In the genomic region with DNA sequence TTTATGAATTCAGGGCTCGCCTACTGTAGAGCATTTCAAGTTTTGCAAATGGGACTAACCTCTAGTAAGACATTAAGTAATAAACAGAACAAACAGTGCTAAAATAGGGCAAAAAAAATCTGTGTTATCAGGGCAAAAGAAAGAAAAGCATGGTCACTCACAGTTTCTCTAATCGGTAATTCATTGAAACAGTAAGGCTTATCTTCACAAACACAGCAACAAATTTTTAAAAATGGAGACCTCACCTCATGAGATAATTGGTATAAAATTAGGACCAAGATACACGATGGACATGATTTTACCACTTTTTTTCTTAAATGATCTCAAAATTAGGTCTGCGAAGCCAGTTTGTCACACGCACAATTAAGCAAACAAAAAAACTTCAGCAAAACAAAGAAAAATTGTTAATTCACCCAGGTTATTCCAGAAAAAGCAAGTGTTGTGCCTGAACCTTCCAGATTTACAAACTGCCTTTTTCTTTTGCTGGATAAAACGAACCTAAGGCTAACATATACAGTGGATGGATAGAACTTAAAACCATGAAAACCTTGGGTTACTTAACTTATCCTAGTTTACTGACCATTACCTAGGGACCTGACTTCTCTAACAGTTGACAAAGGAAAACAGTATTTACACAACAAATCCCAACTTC, we compare ENCODE assay signal across 8 cellular contexts. TPM values are rescaled to one million over a fixed set of nuclear protein-coding genes. Genes with fewer than 3 reads are reported as not detected.
DNase-seq lines count a peak whose midpoint lies in the region; ATAC-seq and TF ChIP-seq lines count a peak whose summit lies in the region.

No MANE protein-coding gene starts in this region.

- no peaks in the 10 kb centered on the region for H3K27me3 ChIP-seq in AG04450 (ENCODE audit: control insufficient read depth, insufficient read depth, low read length)
- no peaks in the 10 kb centered on the region for H3K27me3 ChIP-seq in Karpas-422 (ENCODE audit: low read length)
- no peaks in the 10 kb centered on the region for H3K27me3 ChIP-seq in muscle layer of duodenum (ENCODE audit: low read depth, low read length)

- H3K4me1 ChIP-seq in Karpas-422 (ENCODE audit: low read length) (peaks cover 73% of the 10 kb centered on the region), muscle layer of duodenum (ENCODE audit: control insufficient read depth in 1 of 2, insufficient read depth in 2 of 2, low read length in 2 of 2) (peaks cover 11 to 32% of the 10 kb centered on the region in 2 donors)

- H3K4me3 ChIP-seq in AG04450 (ENCODE audit: low read depth, low read length) (peak overlapping the region; percentile 89), Karpas-422 (ENCODE audit: low read length) (peak overlapping the region; percentile 85), muscle layer of duodenum (ENCODE audit: low read depth in 1 of 2, low read length in 2 of 2) (peak overlapping the region; percentile 83 to 97)

- peaks cover 63% of the 10 kb centered on the region for H3K79me2 ChIP-seq in Karpas-422 (ENCODE audit: low read length)

- no peak overlapping the region for H2AFZ ChIP-seq in Karpas-422 (ENCODE audit: low read length)

- ATAC-seq in HG02763 (IDR thresholded peaks at IDR 0.05; ENCODE audit: unreplicated experiment), result no peak
- ATAC-seq in GM19452 (IDR thresholded peaks at IDR 0.05; ENCODE audit: unreplicated experiment), result no peak
- no peak for ATAC-seq in HG03108 (IDR thresholded peaks at IDR 0.05; ENCODE audit: unreplicated experiment)

- CTCF ChIA-PET in AG04450 (lab: Charles Lee), result interaction anchor here (0.7 to 1.1 kb wide), 3 partner anchors 27 to 537 kb away, joined by 3 read pairs; a partner anchor contains a TSS

- peaks cover 44% of the 10 kb centered on the region for H4K20me1 ChIP-seq in Karpas-422 (ENCODE audit: insufficient read depth, low read depth, low read length)

- POLR2A ChIA-PET in AG04450 (lab: Yijun Ruan, JAX), result interaction anchor here (0.9 kb wide), 1 partner anchor 44 kb away, joined by 10 read pairs; no protein-coding TSS in a partner anchor

- no peaks in the 10 kb centered on the region; the same call in 1 of the 2 replicates for H3K9me3 ChIP-seq in AG04450 (ENCODE audit: control insufficient read depth, insufficient read depth, low read length)
- no peaks in the 10 kb centered on the region; the same call in 1 of the 2 replicates for H3K9me3 ChIP-seq in Karpas-422 (ENCODE audit: low read length)
- H3K9me3 ChIP-seq in muscle layer of duodenum (ENCODE audit: control insufficient read depth in 1 of 2, low read length in 2 of 2), result no peaks in the 10 kb centered on the region

- TF ChIP-seq CTCF in AG04450 (IDR thresholded peaks at IDR 0.05; ENCODE audit: low read depth, low read length), result no peak

- H3K4me2 ChIP-seq in Karpas-422 (ENCODE audit: low read depth, low read length, poor library complexity, severe bottlenecking), result peak overlapping the region; percentile 81

- peak overlapping the region; percentile 25 for H3K27ac ChIP-seq in AG04450 (ENCODE audit: low read depth, low read length)
- peak overlapping the region; percentile 64 for H3K27ac ChIP-seq in Karpas-422 (ENCODE audit: low read length)
- H3K27ac ChIP-seq in cingulate gyrus (ENCODE audit: low read depth, low read length), result peak overlapping the region; percentile 81
- peak overlapping the region; percentile 80 for H3K27ac ChIP-seq in muscle layer of duodenum (ENCODE audit: low read length)

- H3K36me3 ChIP-seq in Karpas-422 (ENCODE audit: insufficient read depth, low read length) (peaks cover 36% of the 10 kb centered on the region), muscle layer of duodenum (ENCODE audit: control insufficient read depth in 1 of 2, insufficient read depth in 2 of 2, low read length in 2 of 2) (no peaks in the 10 kb centered on the region)

- no peak for DNase-seq in AG04450 (ENCODE audit: low read depth, low spot score)
- DNase-seq in Karpas-422, result peak; percentile 68
- no peak for DNase-seq in stimulated activated CD4-positive, alpha-beta T cell treated with anti-CD3 and anti-CD28 coated beads, Interleukin-1b, Interleukin-23, amount 100 ng/mL, for 48 hours

- peak overlapping the region; percentile 89 for H3K9ac ChIP-seq in Karpas-422 (ENCODE audit: low read length)

- no peaks in the 10 kb centered on the region for H3K9me2 ChIP-seq in Karpas-422 (replicated peaks; ENCODE audit: insufficient read depth, low read length)

RNA-seq across cellular contexts. Expression of a gene that starts 1.4 kb away (rescaled TPM):
- polyA plus RNA-seq in AG04450 (2011; rRNA removed), result 287 and 434 TPM in 2 replicates
- polyA minus RNA-seq in AG04450 (2011; rRNA and poly(A)+ RNA removed), result 170 and 312 TPM in 2 replicates
- 273 and 796 TPM in 2 replicates for total RNA-seq in Karpas-422 (2014; rRNA removed; shearing (Covaris generic); ENCODE audit: low replicate concordance)

Comparison
In these comparisons a context has a peak if more than half of its experiments do, and no peak if none do; other contexts are left out.
1. H3K27ac ChIP-seq: peak in every context shown above with its lines; median percentile 81 in cingulate gyrus; 80 in muscle layer of duodenum; 64 in Karpas-422; 25 in AG04450.